Comparison of ENCODE assay signal across 13 cellular contexts in the genomic region with DNA sequence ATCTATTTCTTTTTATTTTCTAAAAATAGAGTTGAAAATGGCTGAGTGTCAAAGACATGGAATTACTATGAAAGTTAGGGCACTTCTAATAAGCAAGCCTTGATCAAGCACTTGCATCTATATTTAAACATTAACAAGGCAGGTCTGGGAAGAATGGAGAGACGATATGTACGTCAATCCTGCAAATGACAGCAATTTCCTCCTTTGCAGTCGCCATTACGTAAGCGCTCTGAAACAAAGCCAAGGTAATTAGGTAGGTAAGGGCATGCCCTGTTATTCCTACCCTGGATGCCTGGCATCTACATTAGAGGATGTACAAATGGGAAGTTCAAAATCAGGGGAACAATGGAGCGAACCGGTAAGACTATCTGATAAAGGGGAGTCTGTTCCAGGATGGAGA.
"Had no signal": no experiment of that assay in that cellular context is flagged by ENCODE, and none has a peak within 500 bp of the region (broad histone marks: within the 10 kb centered on the region; RNA-seq: fewer than 3 reads in every experiment).

No MANE protein-coding gene starts in this region.

- ATAC-seq: activated CD4-positive, alpha-beta T cell treated with anti-CD3 and anti-CD28 coated beads for 36 hours; gastroesophageal sphincter; natural killer cell; pancreas; right lobe of liver; stimulated activated effector memory CD8-positive, alpha-beta T cell treated with anti-CD3 and anti-CD28 coated beads, Interleukin-12 subunit alpha, Interleukin-12 subunit beta, amount 100 ng/mL, for 72 hours; WTC11 had no signal

- DNase-seq: activated CD4-positive, alpha-beta T cell treated with anti-CD3 and anti-CD28 coated beads for 36 hours; activated CD4-positive, alpha-beta T cell treated with anti-CD3 and anti-CD28 coated beads, Interleukin-2, amount 50 U/mL, for 48 hours; amniotic stem cell; effector CD8-positive, alpha-beta T cell; natural killer cell; pancreas; right lobe of liver; stimulated activated CD4-positive, alpha-beta T cell treated with anti-CD3 and anti-CD28 coated beads, Interleukin-4, amount 100 ng/mL, for 24 hours; stomach; trophoblast cell had no signal
